ENCODE assay signal across 2 cellular contexts in genomic region chr14:93824518-93825234, GRCh38.
TF ChIP-seq lines count a peak whose summit lies in the region.

No MANE protein-coding gene starts in this region.

TF ChIP-seq in HCT116, 20 proteins besides CTCF, POLR2A, EP300 and RAD21:
- TF ChIP-seq FOSL1 (IDR thresholded peaks at IDR 0.05; ENCODE audit: low read depth) (no peak), ZBTB33 (IDR thresholded peaks at IDR 0.05; ENCODE audit: extremely low read depth, insufficient replicate concordance, low read length) (no peak)
TF ChIP-seq in HCT116: peak in this region for 0.

TF ChIP-seq in H1, 55 proteins besides CTCF, POLR2A, EP300 and RAD21:
- TF ChIP-seq ASH2L (IDR thresholded peaks at IDR 0.05; ENCODE audit: low read length) (no peak), RNF2 (IDR thresholded peaks at IDR 0.05; ENCODE audit: borderline replicate concordance, low read depth, low read length, missing control alignments, poor library complexity, severe bottlenecking) (no peak), TBP (IDR thresholded peaks at IDR 0.05; ENCODE audit: low read depth, low read length) (no peak)
TF ChIP-seq in H1: peak in this region for 0.
